In genomic region chr13:45432737-45433380, GRCh38 we compare ENCODE assay signal across 10 cellular contexts.
"Had no signal": no experiment of that assay in that cellular context is flagged by ENCODE, and none has a peak within 500 bp of the region (broad histone marks: within the 10 kb centered on the region; RNA-seq: fewer than 3 reads in every experiment).

No MANE protein-coding gene starts in this region.

- H3K4me2 ChIP-seq: smooth muscle cell had no signal

- H3K9me3 ChIP-seq: colonic mucosa, esophagus muscularis mucosa had no signal

- H3K27ac ChIP-seq: colonic mucosa, esophagus muscularis mucosa had no signal

- H3K36me3 ChIP-seq: colonic mucosa, esophagus muscularis mucosa had no signal

- DNase-seq: activated CD4-positive, alpha-beta T cell treated with anti-CD3 and anti-CD28 coated beads, Interleukin-2, amount 50 U/mL, for 4 hours; activated naive CD4-positive, alpha-beta T cell treated with anti-CD3 and anti-CD28 coated beads for 36 hours; activated naive CD8-positive, alpha-beta T cell treated with anti-CD3 and anti-CD28 coated beads, Interleukin-2, amount 50 U/mL, for 24 hours; caudate nucleus; colonic mucosa; naive B cell; stimulated activated naive CD8-positive, alpha-beta T cell treated with anti-CD3 and anti-CD28 coated beads, Interleukin-15, Interleukin-2, amounts not matched to agents 100 U/mL and 50 U/mL, for 24 hours had no signal

- H3K4me3 ChIP-seq: colonic mucosa, esophagus muscularis mucosa, smooth muscle cell had no signal

- ATAC-seq: activated naive CD8-positive, alpha-beta T cell treated with anti-CD3 and anti-CD28 coated beads, Interleukin-2, amount 50 U/mL, for 24 hours; activated T-helper 17 cell treated with anti-CD3 and anti-CD28 coated beads, Interleukin-2, amount 50 U/mL, for 72 hours; stimulated activated naive CD8-positive, alpha-beta T cell treated with anti-CD3 and anti-CD28 coated beads, Interleukin-15, Interleukin-2, amounts not matched to agents 100 U/mL and 50 U/mL, for 24 hours had no signal

- H3K27me3 ChIP-seq: colonic mucosa, esophagus muscularis mucosa had no signal

- H3K4me1 ChIP-seq: colonic mucosa, esophagus muscularis mucosa had no signal
